Comparison of ENCODE assay signal across 29 cellular contexts in the genomic region with DNA sequence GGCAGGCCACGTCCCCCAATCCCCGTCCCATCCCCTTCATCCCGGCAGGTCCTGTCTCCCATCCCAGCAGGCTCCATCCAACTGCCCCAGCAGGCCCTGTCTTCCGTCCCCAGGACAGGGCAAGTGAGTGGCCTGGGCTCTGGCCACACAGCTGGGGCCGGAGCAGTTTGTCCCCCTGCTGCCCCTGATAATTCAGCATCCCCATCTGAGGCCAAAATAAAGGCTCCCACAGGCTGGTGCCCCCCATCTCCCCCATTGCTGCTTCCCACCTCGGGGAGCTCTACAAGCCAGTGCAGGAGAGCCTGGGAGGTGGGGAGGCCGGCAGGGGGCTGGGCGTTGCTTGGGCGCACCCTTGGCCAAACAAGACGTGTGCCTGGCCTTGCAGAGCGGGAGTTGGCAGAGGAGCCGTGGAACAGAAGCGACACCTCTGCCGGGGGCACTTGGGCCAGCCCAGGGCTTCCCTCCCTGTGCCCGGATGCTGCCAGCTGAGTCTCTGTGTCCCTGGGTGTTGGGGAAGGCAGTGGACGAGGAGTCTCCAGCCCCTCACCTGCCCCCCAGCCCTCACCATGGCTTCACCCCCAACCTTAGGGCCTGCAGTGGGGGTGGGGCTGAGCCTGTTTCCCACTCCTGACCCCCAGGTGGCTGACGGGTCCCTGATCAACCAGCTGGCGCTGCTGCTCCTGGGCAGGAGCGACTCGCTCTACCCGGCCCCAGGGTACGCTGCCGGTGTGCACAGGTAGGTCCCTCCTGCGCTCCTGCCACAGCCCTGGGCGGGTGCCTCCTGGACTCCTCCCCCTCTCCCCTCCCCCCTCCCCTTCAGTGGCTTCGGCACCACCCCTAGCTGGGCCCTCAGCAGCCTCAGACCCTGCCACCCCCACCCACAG.
"Had no signal": no experiment of that assay in that cellular context is flagged by ENCODE, and none has a peak within 500 bp of the region (broad histone marks: within the 10 kb centered on the region; RNA-seq: fewer than 3 reads in every experiment).

No MANE protein-coding gene starts in this region.

- H3K9me3 ChIP-seq: breast epithelium, neutrophil, ovary, suprapubic skin, tibial artery had no signal

- FAIRE-seq: colon, frontal cortex, keratinocyte had no signal

- H3K36me3 ChIP-seq: ovary had no signal

- ATAC-seq: left ventricle myocardium superior, T-helper 17 cell had no signal

- DNase-seq: activated CD4-positive, alpha-beta memory T cell treated with anti-CD3 and anti-CD28 coated beads for 36 hours; activated CD4-positive, alpha-beta T cell treated with anti-CD3 and anti-CD28 coated beads, Interleukin-2, amount 10 ng/mL, durations not matched to agents 24 days and 14 days; activated CD4-positive, CD25-positive, alpha-beta regulatory T cell treated with anti-CD3 and anti-CD28 coated beads, Interleukin-2, amount 50 U/mL, for 72 hours; activated CD8-positive, alpha-beta memory T cell treated with anti-CD3 and anti-CD28 coated beads, Interleukin-2, amount 50 U/mL, for 4 hours; activated effector memory CD4-positive, alpha-beta T cell treated with anti-CD3 and anti-CD28 coated beads, Interleukin-2, amount 50 U/mL, for 16 hours; activated naive CD4-positive, alpha-beta T cell treated with anti-CD3 and anti-CD28 coated beads for 36 hours; activated T-cell treated with anti-CD3 and anti-CD28 coated beads, Interleukin-2, amount 50 U/mL, for 1 hour; effector CD8-positive, alpha-beta T cell; left cardiac atrium; mammary epithelial cell; retina; stimulated activated CD4-positive, alpha-beta T cell treated with anti-CD3 and anti-CD28 coated beads, Interleukin-15, amount 100 ng/mL, for 24 hours; stimulated activated naive CD4-positive, alpha-beta T cell; T-helper 17 cell; T1000; tibial artery; WERI-Rb-1 had no signal

- H3K4me1 Mint-ChIP-seq: nephron had no signal

- H3K27ac Mint-ChIP-seq: activated CD4-positive, alpha-beta memory T cell treated with anti-CD3 and anti-CD28 coated beads for 36 hours; activated naive CD4-positive, alpha-beta T cell treated with anti-CD3 and anti-CD28 coated beads for 36 hours; activated T-helper 1 cell treated with anti-CD3 and anti-CD28 coated beads, Interleukin-12 subunit alpha, Interleukin-12 subunit beta, Interleukin-2, Interleukin-4 antibody, amounts not matched to agents 30 ng/mL and 10 ng/mL and 1 ng/mL, durations not matched to agents 14 hours and 24 hours and 36 hours; nephron; progenitor cell of endocrine pancreas; T-helper 17 cell had no signal

- H3K4me3 Mint-ChIP-seq: activated CD4-positive, alpha-beta memory T cell treated with anti-CD3 and anti-CD28 coated beads for 36 hours; activated CD4-positive, alpha-beta T cell treated with anti-CD3 and anti-CD28 coated beads, Interleukin-2, amount 10 ng/mL, durations not matched to agents 24 days and 14 days; activated naive CD4-positive, alpha-beta T cell treated with anti-CD3 and anti-CD28 coated beads for 36 hours; activated T-helper 1 cell treated with anti-CD3 and anti-CD28 coated beads, Interleukin-12 subunit alpha, Interleukin-12 subunit beta, Interleukin-2, Interleukin-4 antibody, amounts not matched to agents 30 ng/mL and 10 ng/mL and 1 ng/mL, durations not matched to agents 14 hours and 24 hours and 36 hours; nephron; T-helper 17 cell had no signal

- H3K27ac ChIP-seq: breast epithelium, hepatocyte, neutrophil, ovary, suprapubic skin, tibial artery, WERI-Rb-1 had no signal

- H3K27me3 ChIP-seq: breast epithelium, hepatocyte, ovary, suprapubic skin, tibial artery had no signal

- H3K9me3 Mint-ChIP-seq: activated CD4-positive, alpha-beta memory T cell treated with anti-CD3 and anti-CD28 coated beads for 36 hours; activated CD4-positive, alpha-beta T cell treated with anti-CD3 and anti-CD28 coated beads, Interleukin-2, amount 10 ng/mL, durations not matched to agents 24 days and 14 days; activated naive CD4-positive, alpha-beta T cell treated with anti-CD3 and anti-CD28 coated beads for 36 hours; activated T-helper 1 cell treated with anti-CD3 and anti-CD28 coated beads, Interleukin-12 subunit alpha, Interleukin-12 subunit beta, Interleukin-2, Interleukin-4 antibody, amounts not matched to agents 30 ng/mL and 10 ng/mL and 1 ng/mL, durations not matched to agents 14 hours and 24 hours and 36 hours; nephron had no signal

- H3K4me3 ChIP-seq: breast epithelium, hepatocyte, ovary, suprapubic skin, tibial artery had no signal

- H3K27me3 Mint-ChIP-seq: activated CD4-positive, alpha-beta memory T cell treated with anti-CD3 and anti-CD28 coated beads for 36 hours; activated CD4-positive, alpha-beta T cell treated with anti-CD3 and anti-CD28 coated beads, Interleukin-2, amount 10 ng/mL, durations not matched to agents 24 days and 14 days; progenitor cell of endocrine pancreas; T-helper 17 cell had no signal

- H3K4me1 ChIP-seq: breast epithelium had no signal
